19 cellular contexts compared by ENCODE assay signal in genomic region chr14:52821805-52822250, GRCh38. TPM values are rescaled to one million over a fixed set of nuclear protein-coding genes. Genes with fewer than 3 reads are reported as not detected.
DNase-seq lines count a peak whose midpoint lies in the region; ATAC-seq, FAIRE-seq and TF ChIP-seq lines count a peak whose summit lies in the region.
"Had no signal": no experiment of that assay in that cellular context is flagged by ENCODE, and none has a peak within 500 bp of the region (broad histone marks: within the 10 kb centered on the region; RNA-seq: fewer than 3 reads in every experiment).

No MANE protein-coding gene starts in this region.

- H3K36me3 Mint-ChIP-seq in GM23338 (ENCODE audit: low read depth) = no peaks in the 10 kb centered on the region
- H3K36me3 Mint-ChIP-seq: CD14-positive monocyte; CD8-positive, alpha-beta T cell had no signal

- H3K27ac Mint-ChIP-seq in GM23338 = no peak overlapping the region
- H3K27ac Mint-ChIP-seq: CD14-positive monocyte; CD8-positive, alpha-beta T cell had no signal

- CTCF ChIA-PET in PC-3 (lab: Charles Lee) = interaction anchor here (0.6 kb wide), 1 partner anchor 59 kb away, joined by 4 read pairs; no protein-coding TSS in a partner anchor

- no peak overlapping the region for H3K9ac ChIP-seq in PC-3 (ENCODE audit: low read length)

- H3K27ac ChIP-seq in PC-3 (ENCODE audit: low read length) (no peak overlapping the region), hepatocyte (no peak overlapping the region), right lobe of liver (peak overlapping the region in 2 of 3 donors; percentile 39 to 70), GM23338 (ENCODE audit: low read depth) (no peak overlapping the region)

- intact Hi-C loops in PC-3 (cut with micrococcal nuclease) (loop anchor here (5.0 kb wide), 1 partner anchor 330 kb away; the partner anchor contains the start of gene DDHD1), right lobe of liver (cut with DNase I) (loop anchor here (10.0 kb wide), 2 partner anchors 133 to 233 kb away; partner anchors contain the start of gene FERMT2 (in 1 of the 2))

- H3K79me2 ChIP-seq in PC-3 (ENCODE audit: low read length) = no peaks in the 10 kb centered on the region
- H3K79me2 ChIP-seq in hepatocyte = no peaks in the 10 kb centered on the region
- H3K79me2 ChIP-seq in GM23338 (replicated peaks; ENCODE audit: insufficient read depth) = no peaks in the 10 kb centered on the region

- H3K36me3 ChIP-seq in PC-3 (ENCODE audit: low read depth, low read length) (no peaks in the 10 kb centered on the region), hepatocyte (replicated peaks; ENCODE audit: insufficient read depth, low read depth) (no peaks in the 10 kb centered on the region), right lobe of liver (no peaks in the 10 kb centered on the region), GM23338 (ENCODE audit: insufficient read depth) (no peaks in the 10 kb centered on the region)

- H3K9me3 Mint-ChIP-seq in GM23338 = no peaks in the 10 kb centered on the region
- H3K9me3 Mint-ChIP-seq: CD14-positive monocyte; CD8-positive, alpha-beta T cell had no signal

- H3K4me3 Mint-ChIP-seq in GM23338 = no peak overlapping the region
- H3K4me3 Mint-ChIP-seq: CD14-positive monocyte; CD8-positive, alpha-beta T cell had no signal

- H3K27me3 Mint-ChIP-seq in GM23338 (ENCODE audit: insufficient read depth, low read depth, poor library complexity) = peaks cover 2% of the 10 kb centered on the region

- 69% methylated on average over 7 of the region's 7 CpGs for WGBS in hepatocyte (ENCODE audit: low lambda C conversion rate, missing lambda C conversion rate)
- 27% methylated on average over 7 of the region's 7 CpGs for WGBS in right lobe of liver (ENCODE audit: insufficient coverage, low coverage, low lambda C conversion rate, missing lambda C conversion rate)

- no peak for TF ChIP-seq POLR2A in right lobe of liver (IDR thresholded peaks at IDR 0.05)

- peak; percentile 73 for FAIRE-seq in urothelium cell line (lab: Jason Lieb, UNC)
- FAIRE-seq: D721Med, GM12892, GM19239, H54, K562 had no signal

- no peaks in the 10 kb centered on the region for H3F3A ChIP-seq in PC-3 (ENCODE audit: low read length, unreplicated experiment)
- no peaks in the 10 kb centered on the region for H3F3A ChIP-seq in GM23338 (replicated peaks; ENCODE audit: low read depth)

- ATAC-seq in PC-3 = no peak
- ATAC-seq in right lobe of liver = peak; percentile 90 to 96 (median 91)
- ATAC-seq in GM23338 = no peak
- ATAC-seq: CD8-positive, alpha-beta T cell; HCT116; K562 had no signal

- POLR2A ChIA-PET in PC-3 (lab: Charles Lee; ENCODE audit: unreplicated experiment) = interaction anchor here (0.6 kb wide), 1 partner anchor 269 kb away, joined by 4 read pairs; the partner anchor contains the start of genes GPR137C and TXNDC16

- H3K4me1 Mint-ChIP-seq in GM23338 = no peaks in the 10 kb centered on the region
- H3K4me1 Mint-ChIP-seq: CD14-positive monocyte had no signal

- H3K9me2 ChIP-seq in PC-3 (replicated peaks; ENCODE audit: low read length) (no peaks in the 10 kb centered on the region), hepatocyte (replicated peaks; ENCODE audit: insufficient read depth) (no peaks in the 10 kb centered on the region), GM23338 (ENCODE audit: insufficient read depth) (no peaks in the 10 kb centered on the region)

- H3K4me3 ChIP-seq in PC-3 (ENCODE audit: low read length) (no peak overlapping the region), hepatocyte (no peak overlapping the region), right lobe of liver (peak overlapping the region in 2 of 3 donors; percentile 16 to 18), GM23338 (no peak overlapping the region)
- H3K4me3 ChIP-seq: K562 had no signal

- TF ChIP-seq CTCF in PC-3 (conservative IDR thresholded peaks at IDR 0.05; ENCODE audit: low read depth, low read length) = no peak
- no peak for TF ChIP-seq CTCF in hepatocyte (IDR thresholded peaks at IDR 0.05; ENCODE audit: poor library complexity)
- TF ChIP-seq CTCF in right lobe of liver (IDR thresholded peaks at IDR 0.05) = no peak
- TF ChIP-seq CTCF in GM23338 (conservative IDR thresholded peaks at IDR 0.05; ENCODE audit: low read depth in 2 of 2) = no peak

- no peaks in the 10 kb centered on the region for H3K4me1 ChIP-seq in PC-3 (ENCODE audit: insufficient read depth, low read length)
- no peaks in the 10 kb centered on the region for H3K4me1 ChIP-seq in hepatocyte (ENCODE audit: insufficient read depth)
- H3K4me1 ChIP-seq in right lobe of liver = peaks cover 0 to 19% (median 8%) of the 10 kb centered on the region in 4 donors
- H3K4me1 ChIP-seq in GM23338 (ENCODE audit: insufficient read depth) = no peaks in the 10 kb centered on the region

- H3K27me3 ChIP-seq in PC-3 (ENCODE audit: low read length) (no peaks in the 10 kb centered on the region), hepatocyte (no peaks in the 10 kb centered on the region), right lobe of liver (no peaks in the 10 kb centered on the region), GM23338 (ENCODE audit: insufficient read depth) (no peaks in the 10 kb centered on the region)

- no TSS peak for BruUV-seq in PC-3 (replicated peaks; lab: Mats Ljungman, UMichigan)

- H2AFZ ChIP-seq in PC-3 (ENCODE audit: low read length) (0 out of 2 replicates have a peak overlapping the region, but pooled peaks have one; percentile 7), hepatocyte (no peak overlapping the region), GM23338 (no peak overlapping the region)

- 0 out of 2 replicates have a peak overlapping the region, but pooled peaks have one; percentile 4 for H3K4me2 ChIP-seq in PC-3 (ENCODE audit: low read length)
- peak overlapping the region; percentile 41 for H3K4me2 ChIP-seq in hepatocyte
- no peak overlapping the region for H3K4me2 ChIP-seq in GM23338

- no peaks in the 10 kb centered on the region for H3K9me3 ChIP-seq in PC-3 (ENCODE audit: low read length)
- no peaks in the 10 kb centered on the region for H3K9me3 ChIP-seq in hepatocyte (ENCODE audit: low read depth)
- H3K9me3 ChIP-seq in right lobe of liver = no peaks in the 10 kb centered on the region

- DNase-seq in PC-3 = no peak
- peak; percentile 12 for DNase-seq in hepatocyte (ENCODE audit: low spot score)
- DNase-seq in right lobe of liver = peak; percentile 44 to 76 (median 68)
- no peak for DNase-seq in urothelium cell line (ENCODE audit: low spot score)
- DNase-seq in NK-92 (lab: John Stamatoyannopoulos, UW; ENCODE audit: unreplicated experiment) = no peak
- no peak for DNase-seq in GM23338 (ENCODE audit: low spot score)
- no peak for DNase-seq in dedifferentiated amniotic fluid mesenchymal stem cell (ENCODE audit: extremely low spot score)
- DNase-seq: CD8-positive, alpha-beta T cell; COR-L47; DMS153; DND-41; GDM1 had no signal

- H4K20me1 ChIP-seq in PC-3 (ENCODE audit: low read length) = no peaks in the 10 kb centered on the region
- no peaks in the 10 kb centered on the region for H4K20me1 ChIP-seq in hepatocyte (ENCODE audit: insufficient read depth, poor library complexity, severe bottlenecking)
- no peaks in the 10 kb centered on the region for H4K20me1 ChIP-seq in GM23338 (replicated peaks; ENCODE audit: insufficient read depth)

TF ChIP-seq in GM23338, 12 proteins besides CTCF, POLR2A, EP300 and RAD21:
- no peak for TF ChIP-seq EZH2 (IDR thresholded peaks at IDR 0.05; ENCODE audit: low read depth, unreplicated experiment)
- no peak for TF ChIP-seq REST (IDR thresholded peaks at IDR 0.05; ENCODE audit: unreplicated experiment)
- no peak for TF ChIP-seq ZNF114 (CRISPR knock-in tag; IDR thresholded peaks at IDR 0.05)
- TF ChIP-seq STAT1 (IDR thresholded peaks at IDR 0.05; ENCODE audit: unreplicated experiment) = no peak
TF ChIP-seq in GM23338: peak in this region for 0.

RNA-seq across cellular contexts. Expression of gene GNPNAT1, which starts 30.4 kb away (rescaled TPM):
- total RNA-seq in PC-3 (2014; rRNA removed) (38.2 and 44.5 TPM in 2 replicates), hepatocyte (24.5 and 29.4 TPM in 2 replicates), right lobe of liver (10 to 100 TPM; 31.4 to 47.6 (median 43.2) TPM)
- polyA plus RNA-seq in hepatocyte (14.1 and 22.6 TPM in 2 replicates), GM23338 (2016; fragmentation: Nextera tagmentation; extraction: Ambion mirVana) (42.1 and 44.4 TPM in 2 replicates)
- 67.9 and 68.7 TPM in 2 replicates for total RNA-seq in GM23338 (2014; rRNA removed; shearing (Covaris generic))

Comparison
In these comparisons a context has a peak if more than half of its experiments do, and no peak if none do; other contexts are left out.
1. ATAC-seq: peak in right lobe of liver (4 of 4); none in PC-3 (single experiment) and GM23338 (single experiment).
2. DNase-seq: peak in hepatocyte (single experiment) and right lobe of liver (3 of 3); none in PC-3 (single experiment), urothelium cell line (single experiment), NK-92 (single experiment), GM23338 (single experiment) and dedifferentiated amniotic fluid mesenchymal stem cell (single experiment).
3. H3K27ac ChIP-seq: peak in right lobe of liver (2 of 3); none in PC-3 (single experiment), hepatocyte (single experiment) and GM23338 (single experiment).
4. H3K4me3 ChIP-seq: peak in right lobe of liver (2 of 3); none in PC-3 (single experiment), hepatocyte (single experiment) and GM23338 (single experiment).